In the genomic region with DNA sequence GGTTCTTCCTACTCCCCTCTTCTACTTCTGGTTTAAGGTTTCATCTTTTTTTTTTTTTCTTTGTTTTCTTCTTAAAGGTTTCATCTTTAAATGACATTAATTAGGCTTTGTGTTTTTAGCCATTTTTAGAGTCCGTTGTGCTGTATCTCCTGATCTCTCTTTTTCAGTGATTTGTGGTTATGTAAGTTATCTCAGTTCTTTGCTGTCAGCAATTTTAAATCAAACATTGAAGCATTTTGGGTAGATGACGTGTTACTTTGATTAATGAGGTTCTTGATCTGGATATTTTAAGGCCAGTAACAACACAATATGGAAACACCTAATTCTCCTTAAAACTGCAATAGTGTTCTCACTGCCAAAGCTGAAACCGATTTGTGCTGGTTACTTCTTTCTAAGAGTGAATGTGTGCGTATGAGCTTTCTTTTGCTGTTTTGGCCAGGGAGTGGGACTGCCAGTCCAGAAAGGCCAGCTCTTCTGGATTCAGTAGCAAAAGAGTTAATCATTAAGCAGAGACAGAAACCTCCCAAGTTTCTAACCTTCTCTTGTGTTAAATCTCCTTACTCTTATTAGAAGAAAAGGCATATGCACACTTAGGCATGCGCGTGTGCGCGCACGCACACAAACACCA, we compare ENCODE assay signal across 1 cellular context. TPM values are rescaled to one million over a fixed set of nuclear protein-coding genes. Genes with fewer than 3 reads are reported as not detected.
"Had no signal": no experiment of that assay in that cellular context is flagged by ENCODE, and none has a peak within 500 bp of the region (broad histone marks: within the 10 kb centered on the region; RNA-seq: fewer than 3 reads in every experiment).

No MANE protein-coding gene starts in this region.

RNA-seq across cellular contexts. Expression of gene FAM72B, which starts 17.0 kb away (rescaled TPM):
- total RNA-seq: Right ventricle myocardium superior had no signal
